ENCODE assay signal across 16 cellular contexts in the genomic region with DNA sequence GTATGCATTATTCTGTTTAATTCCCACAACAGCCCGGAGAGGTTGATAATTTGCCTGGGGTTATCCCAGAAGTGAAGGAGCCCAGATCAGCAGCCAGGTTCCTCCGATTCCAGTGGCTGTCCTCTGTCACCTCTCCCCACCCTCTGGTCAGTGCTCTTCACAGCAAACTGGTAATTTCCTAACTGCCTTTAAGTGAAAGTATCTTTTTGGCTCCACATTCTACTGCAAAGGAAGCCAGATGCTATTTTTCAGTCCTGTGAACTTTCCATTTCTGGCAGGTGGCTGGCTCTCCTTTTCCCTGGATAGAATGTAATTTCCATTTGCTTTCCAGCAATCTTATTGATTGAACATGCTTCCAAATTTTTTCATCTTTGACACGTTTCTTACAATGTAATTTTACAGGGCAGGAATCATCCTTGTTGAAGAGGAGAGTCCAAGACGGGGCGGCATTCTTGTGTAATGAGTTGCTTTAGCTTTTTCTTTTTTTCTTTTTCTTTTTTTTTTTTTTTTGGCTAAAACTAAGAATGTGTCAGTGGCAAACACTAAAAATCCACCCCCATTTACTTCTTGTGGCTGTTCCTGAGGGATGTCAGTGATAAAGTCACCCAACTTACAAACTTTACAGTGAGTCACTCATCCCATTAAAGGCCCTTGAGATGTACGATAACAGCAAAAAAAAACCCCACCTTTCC. TPM values are rescaled to one million over a fixed set of nuclear protein-coding genes. Genes with fewer than 3 reads are reported as not detected.
DNase-seq lines count a peak whose midpoint lies in the region; ATAC-seq, FAIRE-seq and TF ChIP-seq lines count a peak whose summit lies in the region.
"Had no signal": no experiment of that assay in that cellular context is flagged by ENCODE, and none has a peak within 500 bp of the region (broad histone marks: within the 10 kb centered on the region; RNA-seq: fewer than 3 reads in every experiment).

No MANE protein-coding gene starts in this region.

- H3K4me2 ChIP-seq in A549, result peak overlapping the region; percentile 71
- H3K4me2 ChIP-seq in keratinocyte (ENCODE audit: control insufficient read depth, extremely low read depth, insufficient read depth, low read depth, low read length), result peak overlapping the region; percentile 70

- H3K4me3 Mint-ChIP-seq in HFFc6, result peak overlapping the region; percentile 84
- H3K4me3 Mint-ChIP-seq: activated CD8-positive, alpha-beta memory T cell treated with anti-CD3 and anti-CD28 coated beads, Interleukin-2, amount 10 ng/mL, durations not matched to agents 7 days and 5 days; IgD-negative memory B cell had no signal

- H3K27me3 Mint-ChIP-seq in HFFc6 (ENCODE audit: insufficient read depth), result no peaks in the 10 kb centered on the region; the same call in 1 of the 2 replicates
- H3K27me3 Mint-ChIP-seq: IgD-negative memory B cell had no signal

- CTCF ChIA-PET in A549 (lab: Yijun Ruan, JAX), result interaction anchor here (1.1 to 5.2 kb wide), 6 partner anchors 9 to 237 kb away, joined by 3 to 31 read pairs (median 8); partner anchors contain the start of gene PRKCA

- peak in 1 of 2 experiments; percentile 50; a peak in 2 of 5 replicates for TF ChIP-seq EP300 in A549 (IDR thresholded peaks at IDR 0.05)

- 2% methylated on average over 6 of the region's 6 CpGs for WGBS in A549 (ENCODE audit: missing lambda C conversion rate)

- H3K79me2 ChIP-seq in keratinocyte (ENCODE audit: control insufficient read depth, insufficient read depth, low read length), result no peaks in the 10 kb centered on the region

- H3K27ac Mint-ChIP-seq in HFFc6, result peak overlapping the region; percentile 83
- H3K27ac Mint-ChIP-seq: activated CD8-positive, alpha-beta memory T cell treated with anti-CD3 and anti-CD28 coated beads, Interleukin-2, amount 10 ng/mL, durations not matched to agents 7 days and 5 days; IgD-negative memory B cell had no signal

- no peaks in the 10 kb centered on the region for H3K36me3 ChIP-seq in keratinocyte (ENCODE audit: control insufficient read depth in 2 of 2, extremely low read depth in 1 of 2, insufficient read depth in 2 of 2, low read length in 2 of 2)
- H3K36me3 ChIP-seq: ascending aorta, esophagus squamous epithelium, right lobe of liver had no signal

- H2AFZ ChIP-seq in keratinocyte (ENCODE audit: control insufficient read depth, low read length), result peak overlapping the region; percentile 6

- TF ChIP-seq RAD21 in A549 (conservative IDR thresholded peaks at IDR 0.05 in 1 of 2, IDR thresholded peaks at IDR 0.05 in 1 of 2), result peak; percentile 12 to 17; a peak in 2 of 5 replicates

- no peak for TF ChIP-seq POLR2A in A549 (IDR thresholded peaks at IDR 0.05; ENCODE audit: low read length)

- H3K4me1 ChIP-seq in A549 (peaks cover 64% of the 10 kb centered on the region), keratinocyte (ENCODE audit: control insufficient read depth, extremely low read depth, insufficient read depth, low read length) (peaks cover 39% of the 10 kb centered on the region)
- H3K4me1 ChIP-seq: ascending aorta, right lobe of liver had no signal

- H3K4me1 Mint-ChIP-seq in HFFc6 (ENCODE audit: low read depth), result peaks cover 81% of the 10 kb centered on the region
- H3K4me1 Mint-ChIP-seq: IgD-negative memory B cell had no signal

- ATAC-seq in A549, result peak; percentile 12 to 27; a peak in 3 of 6 replicates
- no peak for ATAC-seq in GM19455 (IDR thresholded peaks at IDR 0.05; ENCODE audit: unreplicated experiment)
- ATAC-seq: activated CD8-positive, alpha-beta memory T cell treated with anti-CD3 and anti-CD28 coated beads, Interleukin-2, amount 10 ng/mL, durations not matched to agents 7 days and 5 days had no signal

- no peak overlapping the region for H3K9ac ChIP-seq in keratinocyte (ENCODE audit: control insufficient read depth, extremely low read depth, insufficient read depth, low read length)

- TF ChIP-seq CTCF in A549 (IDR thresholded peaks at IDR 0.05), result no peak
- TF ChIP-seq CTCF in HFFc6 (IDR thresholded peaks at IDR 0.05), result no peak; the same call in 1 of the 2 replicates
- TF ChIP-seq CTCF in keratinocyte (optimal IDR thresholded peaks at IDR 0.05 in 1 of 3, IDR thresholded peaks at IDR 0.05 in 1 of 3, conservative IDR thresholded peaks at IDR 0.05 in 1 of 3; ENCODE audit: extremely low read depth in 1 of 3, insufficient read depth in 2 of 3, low read length in 3 of 3), result no peak

- dilution Hi-C loops in keratinocyte (cut with MboI; ENCODE audit: extremely low pct_ligation_motif_present, low sequenced_read_pairs), result no loop called here

- H3K27ac ChIP-seq in A549, result peak overlapping the region; percentile 91 to 92
- no peak overlapping the region for H3K27ac ChIP-seq in keratinocyte (ENCODE audit: control insufficient read depth, insufficient read depth, low read length)
- H3K27ac ChIP-seq: C4-2B, esophagus squamous epithelium, right lobe of liver had no signal

- H3K9me3 ChIP-seq in A549 (peaks cover 13% of the 10 kb centered on the region), keratinocyte (ENCODE audit: control insufficient read depth, low read depth, low read length) (no peaks in the 10 kb centered on the region)
- H3K9me3 ChIP-seq: ascending aorta, right lobe of liver had no signal

- H3K9me1 ChIP-seq in keratinocyte (ENCODE audit: control insufficient read depth, extremely low read depth, insufficient read depth, low read length), result peaks cover 2% of the 10 kb centered on the region

- no peaks in the 10 kb centered on the region for H3K36me3 Mint-ChIP-seq in HFFc6 (ENCODE audit: low read depth)
- H3K36me3 Mint-ChIP-seq: activated CD8-positive, alpha-beta memory T cell treated with anti-CD3 and anti-CD28 coated beads, Interleukin-2, amount 10 ng/mL, durations not matched to agents 7 days and 5 days; IgD-negative memory B cell had no signal

- FAIRE-seq in A549 (lab: Jason Lieb, UNC) (peak; percentile 80), keratinocyte (lab: Jason Lieb, UNC) (no peak)

- no peaks in the 10 kb centered on the region for H3K27me3 ChIP-seq in keratinocyte (ENCODE audit: control insufficient read depth, extremely low read depth, insufficient read depth, low read length)
- H3K27me3 ChIP-seq: ascending aorta, esophagus squamous epithelium, right lobe of liver had no signal

- no peaks in the 10 kb centered on the region for H4K20me1 ChIP-seq in keratinocyte (ENCODE audit: control insufficient read depth, extremely low read depth, insufficient read depth, low read length)

- POLR2A ChIA-PET in A549 (lab: Yijun Ruan, JAX), result interaction anchor here (0.6 kb wide), 2 partner anchors 17 to 194 kb away, joined by 3 to 4 read pairs; no protein-coding TSS in a partner anchor

- no peak overlapping the region for H3K4me3 ChIP-seq in A549
- H3K4me3 ChIP-seq in keratinocyte (ENCODE audit: control insufficient read depth in 2 of 3, extremely low read depth in 1 of 3, insufficient read depth in 2 of 3, low read depth in 1 of 3, low read length in 3 of 3), result peak overlapping the region in 1 of 3 experiments; percentile 38
- H3K4me3 ChIP-seq: ascending aorta, esophagus squamous epithelium, right lobe of liver had no signal

- DNase-seq in A549 (ENCODE audit: low read depth in 1 of 2, low spot score in 1 of 2) (peak; percentile 77), HFFc6 (peak; percentile 91), amniotic epithelial cell (ENCODE audit: low read depth) (peak; percentile 77), keratinocyte (ENCODE audit: low read depth, low spot score) (no peak), NCI-H1694 treated with DMSO at 0.1 percent for 48 hours (lab: John Stamatoyannopoulos, UW) (no peak), KG1 (lab: John Stamatoyannopoulos, UW) (no peak), RPMI8226 (no peak)
- DNase-seq: activated CD8-positive, alpha-beta memory T cell treated with anti-CD3 and anti-CD28 coated beads, Interleukin-2, amount 10 ng/mL, durations not matched to agents 7 days and 5 days; esophagus squamous epithelium; mesendoderm; right lobe of liver; T-helper 1 cell had no signal

- no peaks in the 10 kb centered on the region for H3K9me3 Mint-ChIP-seq in HFFc6

TF ChIP-seq in A549, 52 proteins besides CTCF, POLR2A, EP300 and RAD21 (continues in another document):
- peak; percentile 97 for TF ChIP-seq GATA3 (IDR thresholded peaks at IDR 0.05; ENCODE audit: borderline replicate concordance)
- no peak for TF ChIP-seq TP53 (CRISPR knock-in tag; IDR thresholded peaks at IDR 0.05)

RNA-seq across cellular contexts. Expression of gene PRKCA, which starts 29.6 kb away (rescaled TPM):
- 65.0 and 79.7 TPM in 2 replicates for polyA plus RNA-seq in A549 (2011; rRNA removed)
- 22.5 and 28.8 TPM in 2 replicates for polyA plus RNA-seq in A549 (2012; cell fraction: cytosol; rRNA removed)
- 33.6 and 40.4 TPM in 2 replicates for polyA plus RNA-seq in A549 (2012; cell fraction: nucleus; rRNA removed)
- 28.1 to 28.8 TPM (median 28.1 TPM) in 3 replicates for polyA plus RNA-seq in A549 (2017; fragmentation: RNase III; extraction: RNeasy Plus Mini Kit Qiagen cat#74134 plus additional on column Dnase treatment)
- 66.8 and 80.3 TPM in 2 replicates for polyA minus RNA-seq in A549 (2011; rRNA and poly(A)+ RNA removed)
- 100 to 1,000 TPM in 2 of 6 experiments, 10 to 100 TPM in 4; 81.2 to 106 (median 92.9) TPM for total RNA-seq in HFFc6 (2021; fragmentation: NEBNext Ultra II Directional; extraction: Animal tissue kit (Norgen Biotek cat#: 25700))
- polyA plus RNA-seq in keratinocyte, result 2.4 to 3.8 TPM (median 3.6 TPM) in 3 replicates
- 2.1 TPM for polyA plus RNA-seq in keratinocyte (2011; ENCODE audit: low read depth)
- polyA plus RNA-seq in keratinocyte (2011; cell fraction: cytosol; rRNA removed), result 1.9 and 2.8 TPM in 2 replicates
- polyA plus RNA-seq in keratinocyte (2011; cell fraction: nucleus; rRNA removed), result 4.9 and 5.6 TPM in 2 replicates
- polyA plus RNA-seq in keratinocyte (2012; ENCODE audit: low replicate concordance), result 1.9 and 2.4 TPM in 2 replicates
- 4.1 to 6.6 TPM (median 4.6 TPM) in 3 replicates for polyA minus RNA-seq in keratinocyte
- polyA minus RNA-seq in keratinocyte (2011; cell fraction: cytosol; rRNA and poly(A)+ RNA removed), result 2.5 TPM
- 5.4 and 7.7 TPM in 2 replicates for polyA minus RNA-seq in keratinocyte (2011; cell fraction: nucleus; rRNA and poly(A)+ RNA removed)

RNA-seq across cellular contexts. Expression of gene APOH, which starts 43.6 kb away (rescaled TPM):
- polyA plus RNA-seq in A549 (2011; rRNA removed) (26.1 and 39.6 TPM in 2 replicates), A549 (2017; fragmentation: RNase III; extraction: RNeasy Plus Mini Kit Qiagen cat#74134 plus additional on column Dnase treatment) (5.7 to 6.9 TPM (median 6.9 TPM) in 3 replicates), keratinocyte (not detected in 3 replicates)
- 2.7 and 3.2 TPM in 2 replicates for polyA plus RNA-seq in A549 (2012; cell fraction: cytosol; rRNA removed)
- 2.4 and 3.0 TPM in 2 replicates for polyA plus RNA-seq in A549 (2012; cell fraction: nucleus; rRNA removed)
- polyA minus RNA-seq in A549 (2011; rRNA and poly(A)+ RNA removed), result 7.3 and 11.0 TPM in 2 replicates
- total RNA-seq in HFFc6 (2021; fragmentation: NEBNext Ultra II Directional; extraction: Animal tissue kit (Norgen Biotek cat#: 25700)), result not detected
- polyA plus RNA-seq in keratinocyte (2011; ENCODE audit: low read depth), result not detected
- polyA plus RNA-seq in keratinocyte (2011; cell fraction: cytosol; rRNA removed), result not detected in 2 replicates
- not detected in 2 replicates for polyA plus RNA-seq in keratinocyte (2011; cell fraction: nucleus; rRNA removed)
- polyA plus RNA-seq in keratinocyte (2012; ENCODE audit: low replicate concordance), result 0.17 TPM in 1 of 2 replicates, not detected in the other
- not detected in 3 replicates for polyA minus RNA-seq in keratinocyte
- polyA minus RNA-seq in keratinocyte (2011; cell fraction: cytosol; rRNA and poly(A)+ RNA removed), result not detected
- not detected in 2 replicates for polyA minus RNA-seq in keratinocyte (2011; cell fraction: nucleus; rRNA and poly(A)+ RNA removed)
- total RNA-seq: activated CD8-positive, alpha-beta memory T cell treated with anti-CD3 and anti-CD28 coated beads, Interleukin-2, amount 10 ng/mL, durations not matched to agents 7 days and 5 days; esophagus squamous epithelium had no signal
- polyA plus RNA-seq: IgD-negative memory B cell had no signal

Comparison
In these comparisons a context has a peak if more than half of its experiments do, and no peak if none do; other contexts are left out.
1. DNase-seq: peak in A549 (2 of 2), HFFc6 (single experiment) and amniotic epithelial cell (single experiment); none in keratinocyte (single experiment), NCI-H1694 treated with DMSO at 0.1 percent for 48 hours (single experiment), KG1 (single experiment) and RPMI8226 (single experiment).